In genomic region chr3:169660709-169661566, GRCh38 we compare ENCODE assay signal across 8 cellular contexts. TPM values are rescaled to one million over a fixed set of nuclear protein-coding genes. Genes with fewer than 3 reads are reported as not detected.
A peak's percentile ranks its signal among the peaks of the same experiment; 100 is the strongest.
DNase-seq lines count a peak whose midpoint lies in the region; ATAC-seq and TF ChIP-seq lines count a peak whose summit lies in the region.

No MANE protein-coding gene starts in this region.

- ATAC-seq in activated T-cell treated with anti-CD3 and anti-CD28 coated beads, Interleukin-2, amount 50 U/mL, for 4 hours: no peak

- peak overlapping the region in 4 of 5 experiments; percentile 19 to 90 (median 49) for H3K27ac Mint-ChIP-seq in brain

- no peaks in the 10 kb centered on the region for H3K9me3 Mint-ChIP-seq in activated T-cell treated with anti-CD3 and anti-CD28 coated beads, Interleukin-2, amount 50 U/mL, for 4 hours
- peaks cover 0 to 7% (median 0%) of the 10 kb centered on the region in 5 experiments for H3K9me3 Mint-ChIP-seq in brain

- WGBS in thymus: 2% methylated on average over 32 of the region's 32 CpGs

- DNase-seq in activated T-cell treated with anti-CD3 and anti-CD28 coated beads, Interleukin-2, amount 50 U/mL, for 4 hours: no peak
- no peak for DNase-seq in activated T-cell treated with anti-CD3 and anti-CD28 coated beads, Interleukin-2, amount 50 U/mL, for 1 hour
- DNase-seq in left kidney (ENCODE audit: low read depth, low spot score) (peak; percentile 63), KG1 (lab: John Stamatoyannopoulos, UW) (no peak), SHP77 (lab: John Stamatoyannopoulos, UW) (no peak), inferior parietal cortex (ENCODE audit: extremely low spot score) (no peak)

- H3K4me3 ChIP-seq in thymus (ENCODE audit: low read length): peak overlapping the region; percentile 39

- no peaks in the 10 kb centered on the region for H3K36me3 Mint-ChIP-seq in activated T-cell treated with anti-CD3 and anti-CD28 coated beads, Interleukin-2, amount 50 U/mL, for 4 hours (ENCODE audit: insufficient read depth)
- H3K36me3 Mint-ChIP-seq in brain: no peaks in the 10 kb centered on the region

- no peaks in the 10 kb centered on the region for H3K36me3 ChIP-seq in thymus (ENCODE audit: control insufficient read depth, insufficient read depth)

- H3K9me3 ChIP-seq in thymus (ENCODE audit: control insufficient read depth): no peaks in the 10 kb centered on the region

- peaks cover 80% of the 10 kb centered on the region for H3K27me3 Mint-ChIP-seq in activated T-cell treated with anti-CD3 and anti-CD28 coated beads, Interleukin-2, amount 50 U/mL, for 4 hours (ENCODE audit: low read depth)
- H3K27me3 Mint-ChIP-seq in brain: peaks cover 91% of the 10 kb centered on the region

- H3K27me3 ChIP-seq in thymus (ENCODE audit: control insufficient read depth, insufficient read depth): peaks cover 82% of the 10 kb centered on the region

- H3K4me3 Mint-ChIP-seq in activated T-cell treated with anti-CD3 and anti-CD28 coated beads, Interleukin-2, amount 50 U/mL, for 4 hours: peak overlapping the region; percentile 75
- peak overlapping the region; percentile 82 to 95 (median 94) for H3K4me3 Mint-ChIP-seq in brain

- no peak overlapping the region for H3K27ac ChIP-seq in thymus (ENCODE audit: low read depth)

- peaks cover 45% of the 10 kb centered on the region for H3K4me1 Mint-ChIP-seq in activated T-cell treated with anti-CD3 and anti-CD28 coated beads, Interleukin-2, amount 50 U/mL, for 4 hours (ENCODE audit: low read depth)
- peaks cover 55% of the 10 kb centered on the region for H3K4me1 Mint-ChIP-seq in brain

- TF ChIP-seq CTCF in brain (conservative IDR thresholded peaks at IDR 0.05): no peak

- peaks cover 12% of the 10 kb centered on the region for H3K4me1 ChIP-seq in thymus (ENCODE audit: control insufficient read depth, insufficient read depth, low read length)

RNA-seq across cellular contexts. Expression of gene MECOM, which starts 2.6 kb away (rescaled TPM):
- under 1 TPM; 0.24 to 0.40 (median 0.38) TPM for total RNA-seq in activated T-cell treated with anti-CD3 and anti-CD28 coated beads, Interleukin-2, amount 50 U/mL, for 4 hours
- polyA plus RNA-seq in brain (ENCODE audit: insufficient read depth, low read depth, low replicate concordance) (3.5 TPM), thymus (3.5 TPM)
